ENCODE assay signal across 8 cellular contexts in the genomic region with DNA sequence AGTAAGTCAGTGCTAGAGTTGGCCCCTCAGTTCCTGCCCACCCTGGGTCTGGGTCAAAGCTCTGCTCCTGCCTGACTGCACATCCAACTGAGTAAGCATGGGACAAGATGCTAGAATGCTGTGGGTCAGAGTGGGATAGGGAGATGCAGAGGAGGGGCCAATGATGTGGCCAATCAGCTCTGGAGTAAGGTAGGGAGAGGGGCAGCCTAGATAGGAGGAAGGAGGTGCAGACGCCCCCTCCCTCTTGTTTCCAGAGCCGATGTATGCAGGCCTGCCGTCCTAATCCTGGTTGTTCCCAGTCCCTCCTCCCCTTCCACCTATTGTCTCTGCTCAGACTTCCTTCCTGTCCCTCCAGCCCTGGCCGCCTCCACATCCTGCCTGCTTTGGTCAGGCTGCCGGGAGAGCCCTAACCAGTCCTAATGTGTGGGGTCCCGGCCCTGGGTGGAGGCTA. TPM values are rescaled to one million over a fixed set of nuclear protein-coding genes. Genes with fewer than 3 reads are reported as not detected.
DNase-seq lines count a peak whose midpoint lies in the region; ATAC-seq and TF ChIP-seq lines count a peak whose summit lies in the region.

No MANE protein-coding gene starts in this region.

- no peak for TF ChIP-seq POLR2A in esophagus squamous epithelium (IDR thresholded peaks at IDR 0.05)

- ATAC-seq in GM19452 (IDR thresholded peaks at IDR 0.05; ENCODE audit: unreplicated experiment) (no peak), GM21390 (IDR thresholded peaks at IDR 0.05; ENCODE audit: unreplicated experiment) (no peak), GM18517 (IDR thresholded peaks at IDR 0.05; ENCODE audit: unreplicated experiment) (no peak)

- DNase-seq in COLO668 (lab: John Stamatoyannopoulos, UW; ENCODE audit: unreplicated experiment) (peak; percentile 1), SJCRH30 (peak; percentile 57 to 62), esophagus squamous epithelium (lab: John Stamatoyannopoulos, UW) (no peak), nephron progenitor cell (peak; percentile 40), NCI-H2171 treated with DMSO at 0.1 percent for 48 hours (lab: John Stamatoyannopoulos, UW) (no peak)

- H3K4me1 ChIP-seq in SJCRH30 (no peaks in the 10 kb centered on the region; the same call in 1 of the 2 replicates), esophagus squamous epithelium (peaks cover 17 to 48% (median 18%) of the 10 kb centered on the region in 3 donors)

- TF ChIP-seq CTCF in esophagus squamous epithelium (IDR thresholded peaks at IDR 0.05) (no peak), nephron progenitor cell (IDR thresholded peaks at IDR 0.05) (no peak)

- intact Hi-C loops in esophagus squamous epithelium (cut with DNase I), result no loop called here

- peaks cover 14% of the 10 kb centered on the region for H3K27me3 Mint-ChIP-seq in nephron progenitor cell (ENCODE audit: low read depth, poor library complexity)

- peaks cover 6% of the 10 kb centered on the region for H3K36me3 Mint-ChIP-seq in nephron progenitor cell (ENCODE audit: low read depth)

- 43 to 54% methylated on average over 2 to 3 of the region's 6 CpGs for WGBS in esophagus squamous epithelium, 2 donors

- no peaks in the 10 kb centered on the region for H3K27me3 ChIP-seq in SJCRH30
- no peaks in the 10 kb centered on the region for H3K27me3 ChIP-seq in esophagus squamous epithelium

- no peak overlapping the region for H3K27ac Mint-ChIP-seq in nephron progenitor cell

- H3K9me3 ChIP-seq in SJCRH30 (replicated peaks) (no peaks in the 10 kb centered on the region), esophagus squamous epithelium (no peaks in the 10 kb centered on the region)

- H3K4me3 ChIP-seq in SJCRH30, result peak overlapping the region; percentile 59
- peak overlapping the region in 3 of 4 donors; percentile 53 to 77 (median 65) for H3K4me3 ChIP-seq in esophagus squamous epithelium

- H3K9me3 Mint-ChIP-seq in nephron progenitor cell, result no peaks in the 10 kb centered on the region

- H3K4me3 Mint-ChIP-seq in nephron progenitor cell, result peak overlapping the region; percentile 72

- H3K36me3 ChIP-seq in SJCRH30 (no peaks in the 10 kb centered on the region), esophagus squamous epithelium (no peaks in the 10 kb centered on the region)

- H3K27ac ChIP-seq in SJCRH30, result peak overlapping the region; percentile 40; the same call in 1 of the 2 replicates
- peak overlapping the region; percentile 81 to 93 (median 86) for H3K27ac ChIP-seq in esophagus squamous epithelium

- H3K4me1 Mint-ChIP-seq in nephron progenitor cell, result peaks cover 39% of the 10 kb centered on the region

RNA-seq across cellular contexts. Expression of gene ARAP3, which starts 1.3 kb away (rescaled TPM):
- total RNA-seq in SJCRH30 (2014; rRNA removed; shearing (Covaris generic)), result 5.8 and 6.2 TPM in 2 replicates
- total RNA-seq in esophagus squamous epithelium, result 1 to 10 TPM; 1.1 to 5.9 (median 2.4) TPM

RNA-seq across cellular contexts. Expression of gene FCHSD1, which starts 29.6 kb away (rescaled TPM):
- 2.0 and 2.1 TPM in 2 replicates for total RNA-seq in SJCRH30 (2014; rRNA removed; shearing (Covaris generic))
- total RNA-seq in esophagus squamous epithelium, result 10 to 100 TPM in 2 of 4 donors, 1 to 10 TPM in 2; 6.0 to 27.7 (median 10.4) TPM

RNA-seq across cellular contexts. Expression of gene RELL2, which starts 44.0 kb away (rescaled TPM):
- total RNA-seq in SJCRH30 (2014; rRNA removed; shearing (Covaris generic)), result 1.7 and 2.1 TPM in 2 replicates
- total RNA-seq in esophagus squamous epithelium, result 10 to 100 TPM in 1 of 4 donors, 1 to 10 TPM in 3; 4.3 to 10.4 (median 6.4) TPM

RNA-seq across cellular contexts. Expression of gene HDAC3, which starts 44.1 kb away (rescaled TPM):
- 102 and 110 TPM in 2 replicates for total RNA-seq in SJCRH30 (2014; rRNA removed; shearing (Covaris generic))
- total RNA-seq in esophagus squamous epithelium, result 10 to 100 TPM; 33.0 to 60.8 (median 40.4) TPM

Comparison
In these comparisons a context has a peak if more than half of its experiments do, and no peak if none do; other contexts are left out.
1. DNase-seq: peak in COLO668 (single experiment), SJCRH30 (2 of 2) and nephron progenitor cell (single experiment); none in esophagus squamous epithelium (single experiment) and NCI-H2171 treated with DMSO at 0.1 percent for 48 hours (single experiment).